10 cellular contexts compared by ENCODE assay signal in genomic region chr2:235765181-235765820, GRCh38.
DNase-seq lines count a peak whose midpoint lies in the region; TF ChIP-seq lines count a peak whose summit lies in the region.
"Had no signal": no experiment of that assay in that cellular context is flagged by ENCODE, and none has a peak within 500 bp of the region (broad histone marks: within the 10 kb centered on the region; RNA-seq: fewer than 3 reads in every experiment).

No MANE protein-coding gene starts in this region.

- peaks cover 10% of the 10 kb centered on the region for H3K4me1 Mint-ChIP-seq in nephron progenitor cell
- peaks cover 0 to 4% (median 2%) of the 10 kb centered on the region in 4 donors for H3K4me1 Mint-ChIP-seq in CD4-positive, alpha-beta memory T cell
- peaks cover 0 to 4% (median 2%) of the 10 kb centered on the region in 3 donors for H3K4me1 Mint-ChIP-seq in CD8-positive, alpha-beta memory T cell

- H3K4me3 Mint-ChIP-seq in nephron progenitor cell: no peak overlapping the region
- no peak overlapping the region for H3K4me3 Mint-ChIP-seq in CD4-positive, alpha-beta memory T cell
- no peak overlapping the region for H3K4me3 Mint-ChIP-seq in CD8-positive, alpha-beta memory T cell
- H3K4me3 Mint-ChIP-seq: T-helper 17 cell had no signal

- H3K36me3 ChIP-seq in CD4-positive, alpha-beta memory T cell (ENCODE audit: insufficient read depth, low read length): no peaks in the 10 kb centered on the region
- H3K36me3 ChIP-seq in CD8-positive, alpha-beta memory T cell (ENCODE audit: insufficient read depth, low read length): no peaks in the 10 kb centered on the region
- H3K36me3 ChIP-seq: prostate gland had no signal

- peak; percentile 95 for DNase-seq in AG20443 (ENCODE audit: low spot score)
- DNase-seq in LHCN-M2 (ENCODE audit: low read depth): peak; percentile 25
- DNase-seq in dermis blood vessel endothelial cell: peak; percentile 14
- DNase-seq in nephron progenitor cell: no peak
- DNase-seq in CD4-positive, alpha-beta memory T cell: no peak
- DNase-seq in NCI-H345 (lab: John Stamatoyannopoulos, UW): no peak
- no peak for DNase-seq in CD1c-positive myeloid dendritic cell (ENCODE audit: extremely low spot score)
- DNase-seq in CD8-positive, alpha-beta memory T cell: no peak

- no peak overlapping the region for H3K27ac ChIP-seq in CD4-positive, alpha-beta memory T cell (ENCODE audit: low read depth, low read length)
- H3K27ac ChIP-seq in CD8-positive, alpha-beta memory T cell (ENCODE audit: low read depth, low read length): no peak overlapping the region
- H3K27ac ChIP-seq: prostate gland had no signal

- no peak for TF ChIP-seq CTCF in nephron progenitor cell (IDR thresholded peaks at IDR 0.05)

- no peaks in the 10 kb centered on the region for H3K27me3 Mint-ChIP-seq in nephron progenitor cell (ENCODE audit: low read depth, poor library complexity)
- peaks cover 2 to 3% of the 10 kb centered on the region in 2 donors for H3K27me3 Mint-ChIP-seq in CD4-positive, alpha-beta memory T cell
- peaks cover 0 to 7% of the 10 kb centered on the region in 2 donors for H3K27me3 Mint-ChIP-seq in CD8-positive, alpha-beta memory T cell

- no peaks in the 10 kb centered on the region for H3K27me3 ChIP-seq in CD4-positive, alpha-beta memory T cell (ENCODE audit: insufficient read depth, low read length)
- H3K27me3 ChIP-seq in CD8-positive, alpha-beta memory T cell (ENCODE audit: insufficient read depth, low read length, poor library complexity, severe bottlenecking): no peaks in the 10 kb centered on the region

- H3K9me3 ChIP-seq in CD4-positive, alpha-beta memory T cell (ENCODE audit: control insufficient read depth in 1 of 2, low read length in 2 of 2): no peaks in the 10 kb centered on the region
- H3K9me3 ChIP-seq in CD8-positive, alpha-beta memory T cell (ENCODE audit: low read length): no peaks in the 10 kb centered on the region
- H3K9me3 ChIP-seq: prostate gland had no signal

- POLR2A ChIA-PET in CD4-positive, alpha-beta memory T cell (lab: Charles Lee; ENCODE audit: partially characterized antibody): no interaction called here
- POLR2A ChIA-PET in CD8-positive, alpha-beta memory T cell (lab: Charles Lee): no interaction called here

- no peaks in the 10 kb centered on the region for H3K9me3 Mint-ChIP-seq in nephron progenitor cell
- H3K9me3 Mint-ChIP-seq in CD4-positive, alpha-beta memory T cell: no peaks in the 10 kb centered on the region
- no peaks in the 10 kb centered on the region for H3K9me3 Mint-ChIP-seq in CD8-positive, alpha-beta memory T cell

- H3K4me1 ChIP-seq in CD4-positive, alpha-beta memory T cell (ENCODE audit: insufficient read depth, low read length): no peaks in the 10 kb centered on the region
- no peaks in the 10 kb centered on the region for H3K4me1 ChIP-seq in CD8-positive, alpha-beta memory T cell (ENCODE audit: insufficient read depth, low read length)
- H3K4me1 ChIP-seq: prostate gland had no signal

- CTCF ChIA-PET in CD4-positive, alpha-beta memory T cell (lab: Charles Lee; ENCODE audit: partially characterized antibody): interaction anchor here (0.7 to 2.0 kb wide), 22 partner anchors 9 to 1808 kb away, joined by 3 to 17 read pairs (median 4); no protein-coding TSS in a partner anchor
- CTCF ChIA-PET in CD8-positive, alpha-beta memory T cell (lab: Charles Lee): interaction anchor here (0.7 to 0.9 kb wide), 3 partner anchors 14 to 385 kb away, joined by 3 read pairs; no protein-coding TSS in a partner anchor

- intact Hi-C loops in CD4-positive, alpha-beta memory T cell (cut with micrococcal nuclease): no loop called here

- peaks cover 23% of the 10 kb centered on the region for H3K36me3 Mint-ChIP-seq in nephron progenitor cell (ENCODE audit: low read depth)
- no peaks in the 10 kb centered on the region for H3K36me3 Mint-ChIP-seq in CD4-positive, alpha-beta memory T cell
- peaks cover 0 to 2% (median 0%) of the 10 kb centered on the region in 3 donors for H3K36me3 Mint-ChIP-seq in CD8-positive, alpha-beta memory T cell

- H3K27ac Mint-ChIP-seq in nephron progenitor cell: peak overlapping the region; percentile 85
- no peak overlapping the region for H3K27ac Mint-ChIP-seq in CD4-positive, alpha-beta memory T cell
- no peak overlapping the region for H3K27ac Mint-ChIP-seq in CD8-positive, alpha-beta memory T cell
- H3K27ac Mint-ChIP-seq: T-helper 17 cell had no signal

- H3K4me3 ChIP-seq in CD4-positive, alpha-beta memory T cell (ENCODE audit: low read length in 2 of 2): no peak overlapping the region
- no peak overlapping the region for H3K4me3 ChIP-seq in CD8-positive, alpha-beta memory T cell (ENCODE audit: low read length)
- H3K4me3 ChIP-seq: prostate gland had no signal

Comparison
In these comparisons a context has a peak if more than half of its experiments do, and no peak if none do; other contexts are left out.
1. DNase-seq: peak in AG20443 (single experiment), LHCN-M2 (single experiment) and dermis blood vessel endothelial cell (single experiment); none in nephron progenitor cell (single experiment), CD4-positive, alpha-beta memory T cell (0 of 5), NCI-H345 (single experiment), CD1c-positive myeloid dendritic cell (single experiment) and CD8-positive, alpha-beta memory T cell (0 of 5).